Comparison of ENCODE assay signal across 25 cellular contexts in the genomic region with DNA sequence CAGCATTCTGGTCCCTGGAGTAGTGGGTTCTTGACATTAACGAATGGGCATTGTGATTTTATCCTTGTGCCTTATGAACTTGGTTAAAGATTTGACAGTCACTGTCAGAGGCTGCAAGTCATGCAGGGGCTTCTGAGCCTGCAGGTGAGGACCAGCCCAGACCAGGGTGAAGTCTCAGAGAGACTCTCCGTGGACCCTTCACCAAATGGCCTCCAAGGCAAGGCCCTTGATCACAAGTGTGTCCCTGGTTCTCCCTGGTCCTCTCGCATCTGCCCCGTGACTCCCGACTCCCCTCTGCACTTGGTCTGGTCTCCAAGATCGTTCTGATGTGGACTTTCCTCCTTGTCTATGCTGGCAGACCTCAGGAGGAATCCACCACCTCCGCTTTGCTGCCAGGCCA.
"Had no signal": no experiment of that assay in that cellular context is flagged by ENCODE, and none has a peak within 500 bp of the region (broad histone marks: within the 10 kb centered on the region; RNA-seq: fewer than 3 reads in every experiment).

No MANE protein-coding gene starts in this region.

- H2AFZ ChIP-seq: hepatocyte had no signal

- H3K4me1 Mint-ChIP-seq: activated CD4-positive, alpha-beta T cell treated with anti-CD3 and anti-CD28 coated beads for 36 hours; activated T-helper 17 cell treated with anti-CD3 and anti-CD28 coated beads, Interleukin-2, amount 50 U/mL, for 72 hours had no signal

- H3K4me3 Mint-ChIP-seq: activated CD4-positive, alpha-beta T cell treated with anti-CD3 and anti-CD28 coated beads for 36 hours; activated T-cell treated with anti-CD3 and anti-CD28 coated beads, Interleukin-2, amount 50 U/mL, for 4 hours; activated T-helper 17 cell treated with anti-CD3 and anti-CD28 coated beads, Interleukin-2, amount 50 U/mL, for 72 hours; dendritic cell treated with granulocyte-macrophage colony-stimulating factor and Interleukin-4, amounts not matched to agents 40 ng/mL and 50 ng/mL, for 4 days; naive thymus-derived CD4-positive, alpha-beta T cell had no signal

- H3K36me3 Mint-ChIP-seq: naive thymus-derived CD4-positive, alpha-beta T cell had no signal

- H3K9me3 Mint-ChIP-seq: activated T-cell treated with anti-CD3 and anti-CD28 coated beads, Interleukin-2, amount 50 U/mL, for 4 hours; dendritic cell treated with granulocyte-macrophage colony-stimulating factor and Interleukin-4, amounts not matched to agents 40 ng/mL and 50 ng/mL, for 4 days had no signal

- H3K4me1 ChIP-seq: spleen had no signal

- H3K4me2 ChIP-seq: hepatocyte had no signal

- ATAC-seq: activated CD4-positive, alpha-beta T cell treated with anti-CD3 and anti-CD28 coated beads for 36 hours; activated T-cell treated with anti-CD3 and anti-CD28 coated beads, Interleukin-2, amount 50 U/mL, for 4 hours; activated T-helper 17 cell treated with anti-CD3 and anti-CD28 coated beads, Interleukin-2, amount 50 U/mL, for 72 hours; left ventricle myocardium superior; naive thymus-derived CD4-positive, alpha-beta T cell; right cardiac atrium had no signal

- H3K36me3 ChIP-seq: brain microvascular endothelial cell, spleen, tibial nerve had no signal

- H3K27ac ChIP-seq: brain microvascular endothelial cell, epithelial cell of prostate, hepatocyte, spleen, tibial nerve had no signal

- DNase-seq: activated CD4-positive, alpha-beta T cell treated with anti-CD3 and anti-CD28 coated beads for 36 hours; activated CD4-positive, alpha-beta T cell treated with anti-CD3 and anti-CD28 coated beads, Interleukin-2, amount 50 U/mL, for 4 hours; activated CD4-positive, CD25-positive, alpha-beta regulatory T cell; activated gamma-delta T cell treated with Interleukin-2 at 50 U/mL for 16 hours; activated naive CD4-positive, alpha-beta T cell treated with anti-CD3 and anti-CD28 coated beads, Interleukin-2, amount 50 U/mL, for 16 hours; activated T-cell treated with anti-CD3 and anti-CD28 coated beads, Interleukin-2, amount 50 U/mL, for 4 hours; amniotic stem cell; brain microvascular endothelial cell; effector CD4-positive, alpha-beta T cell; glutamatergic neuron; islet precursor cell; left ventricle myocardium superior; mammary epithelial cell; midbrain; naive thymus-derived CD4-positive, alpha-beta T cell; posterior cingulate gyrus; right cardiac atrium; spleen; stimulated activated naive CD4-positive, alpha-beta T cell treated with Interleukin-2 at 50 U/mL for 16 hours; T-helper 1 cell had no signal

- H3K4me3 ChIP-seq: hepatocyte, spleen, tibial nerve had no signal

- H3K27ac Mint-ChIP-seq: activated CD4-positive, alpha-beta T cell treated with anti-CD3 and anti-CD28 coated beads for 36 hours; activated T-helper 17 cell treated with anti-CD3 and anti-CD28 coated beads, Interleukin-2, amount 50 U/mL, for 72 hours; dendritic cell treated with granulocyte-macrophage colony-stimulating factor and Interleukin-4, amounts not matched to agents 40 ng/mL and 50 ng/mL, for 4 days; naive thymus-derived CD4-positive, alpha-beta T cell had no signal

- H3K27me3 ChIP-seq: brain microvascular endothelial cell, hepatocyte, tibial nerve had no signal
